Comparison of ENCODE assay signal across 16 cellular contexts in genomic region chr9:111102793-111103474, GRCh38.
"Had no signal": no experiment of that assay in that cellular context is flagged by ENCODE, and none has a peak within 500 bp of the region (broad histone marks: within the 10 kb centered on the region; RNA-seq: fewer than 3 reads in every experiment).

No MANE protein-coding gene starts in this region.

- H3K27me3 ChIP-seq: neural progenitor cell, ovary had no signal

- H3K9me3 Mint-ChIP-seq: activated CD4-positive, alpha-beta memory T cell treated with anti-CD3 and anti-CD28 coated beads, Interleukin-2, amount 10 ng/mL, durations not matched to agents 7 days and 5 days; effector memory CD8-positive, alpha-beta T cell; neural progenitor cell; stimulated activated naive B cell treated with anti-CD40 and anti-IgM and Interleukin-4, amounts not matched to agents 10 μg/mL and 1 μg/mL and 100 μg/mL, for 72 hours; type B pancreatic cell had no signal

- H3K27ac ChIP-seq: epithelial cell of prostate, foreskin keratinocyte, neural progenitor cell, ovary, VCaP had no signal

- ATAC-seq: activated T-cell treated with anti-CD3 and anti-CD28 coated beads, Interleukin-2, amount 50 U/mL, for 72 hours; effector memory CD8-positive, alpha-beta T cell; foreskin keratinocyte; stimulated activated naive B cell treated with anti-CD40 and anti-IgM and Interleukin-4, amounts not matched to agents 10 μg/mL and 1 μg/mL and 100 μg/mL, for 72 hours had no signal

- H3K9me3 ChIP-seq: ovary, SK-N-SH had no signal

- H3K4me3 ChIP-seq: neural progenitor cell, ovary had no signal

- H3K27ac Mint-ChIP-seq: activated CD4-positive, alpha-beta memory T cell treated with anti-CD3 and anti-CD28 coated beads, Interleukin-2, amount 10 ng/mL, durations not matched to agents 7 days and 5 days; activated T-cell treated with anti-CD3 and anti-CD28 coated beads, Interleukin-2, amount 50 U/mL, for 72 hours; effector memory CD8-positive, alpha-beta T cell; neural progenitor cell; stimulated activated naive B cell treated with anti-CD40 and anti-IgM and Interleukin-4, amounts not matched to agents 10 μg/mL and 1 μg/mL and 100 μg/mL, for 72 hours; type B pancreatic cell had no signal

- H3K36me3 Mint-ChIP-seq: neural progenitor cell; stimulated activated naive B cell treated with anti-CD40 and anti-IgM and Interleukin-4, amounts not matched to agents 10 μg/mL and 1 μg/mL and 100 μg/mL, for 72 hours; type B pancreatic cell had no signal

- H3K36me3 ChIP-seq: neural progenitor cell, ovary had no signal

- H3K4me1 ChIP-seq: foreskin keratinocyte had no signal

- DNase-seq: activated CD4-positive, alpha-beta memory T cell treated with anti-CD3 and anti-CD28 coated beads, Interleukin-2, amount 10 ng/mL, durations not matched to agents 7 days and 5 days; activated CD8-positive, alpha-beta memory T cell treated with anti-CD3 and anti-CD28 coated beads, Interleukin-2, amount 50 U/mL, for 4 hours; activated T-cell treated with anti-CD3 and anti-CD28 coated beads, Interleukin-2, amount 50 U/mL, for 72 hours; caudate nucleus; cortex of kidney; effector memory CD8-positive, alpha-beta T cell; foreskin keratinocyte; kidney; ovary; SK-N-SH; stimulated activated naive B cell treated with anti-CD40 and anti-IgM and Interleukin-4, amounts not matched to agents 10 μg/mL and 1 μg/mL and 100 μg/mL, for 72 hours; T-helper 1 cell had no signal
